ENCODE assay signal across 1 cellular context in the genomic region with DNA sequence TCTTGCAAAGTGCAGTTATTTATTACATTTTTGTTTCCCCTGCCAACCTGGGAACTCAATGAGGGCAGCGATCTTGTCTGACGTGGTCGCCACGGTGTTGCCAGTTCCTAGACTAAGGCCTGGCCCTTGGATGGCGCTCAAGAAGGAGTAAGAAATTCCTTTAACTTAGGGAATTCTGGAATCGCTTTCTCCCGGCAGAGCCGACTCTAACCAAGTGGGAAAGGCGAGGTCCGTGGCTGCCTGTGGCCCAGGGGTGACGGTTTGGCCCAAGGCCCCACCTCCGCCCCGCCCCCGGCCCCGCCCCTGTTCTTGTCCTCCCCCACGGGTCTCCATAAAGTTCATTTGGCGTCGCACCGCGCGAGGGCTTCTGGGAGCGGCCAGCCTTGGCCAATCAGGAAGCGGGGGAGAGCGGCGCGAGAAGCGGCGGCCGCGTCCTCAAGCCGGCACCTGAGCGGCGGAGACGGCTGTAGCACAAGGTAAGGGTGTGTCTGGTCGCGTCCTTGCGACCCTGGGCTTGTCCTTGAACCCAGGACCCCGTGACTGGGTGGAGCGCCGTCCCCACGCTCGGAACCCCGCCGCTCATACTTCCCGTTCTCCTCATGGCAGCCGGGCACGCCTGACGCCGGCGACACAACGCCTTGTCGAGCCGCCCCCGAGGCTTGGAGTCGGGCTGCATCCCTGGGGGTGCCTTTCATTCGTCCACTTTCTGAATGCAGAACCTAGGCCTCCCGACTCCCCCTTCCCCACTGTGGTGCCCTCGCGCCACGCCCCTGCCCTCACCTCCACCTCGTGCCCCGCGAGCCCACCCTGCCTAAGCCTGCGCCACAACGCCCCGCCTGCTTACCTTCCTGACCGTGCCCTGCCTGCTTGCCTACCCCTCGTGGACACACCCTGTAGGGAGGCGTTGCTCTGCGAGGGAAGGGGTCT.
TF ChIP-seq lines count a peak whose summit lies in the region.

A gene (plus strand): TSS at position 394 of the 927 bp plus-strand sequence. CDS start 18,119 bp downstream, outside the sequence.

TF ChIP-seq in K562, 482 proteins besides CTCF, POLR2A, EP300 and RAD21 (continued from another document and continues in another):
- TF ChIP-seq, protein P1, sequence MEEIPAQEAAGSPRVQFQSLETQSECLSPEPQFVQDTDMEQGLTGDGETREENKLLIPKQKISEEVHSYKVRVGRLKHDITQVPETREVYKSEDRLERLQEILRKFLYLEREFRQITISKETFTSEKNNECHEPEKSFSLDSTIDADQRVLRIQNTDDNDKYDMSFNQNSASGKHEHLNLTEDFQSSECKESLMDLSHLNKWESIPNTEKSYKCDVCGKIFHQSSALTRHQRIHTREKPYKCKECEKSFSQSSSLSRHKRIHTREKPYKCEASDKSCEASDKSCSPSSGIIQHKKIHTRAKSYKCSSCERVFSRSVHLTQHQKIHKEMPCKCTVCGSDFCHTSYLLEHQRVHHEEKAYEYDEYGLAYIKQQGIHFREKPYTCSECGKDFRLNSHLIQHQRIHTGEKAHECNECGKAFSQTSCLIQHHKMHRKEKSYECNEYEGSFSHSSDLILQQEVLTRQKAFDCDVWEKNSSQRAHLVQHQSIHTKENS (CRISPR knock-in tag; IDR thresholded peaks at IDR 0.05), result no peak
- TF ChIP-seq, protein P2, sequence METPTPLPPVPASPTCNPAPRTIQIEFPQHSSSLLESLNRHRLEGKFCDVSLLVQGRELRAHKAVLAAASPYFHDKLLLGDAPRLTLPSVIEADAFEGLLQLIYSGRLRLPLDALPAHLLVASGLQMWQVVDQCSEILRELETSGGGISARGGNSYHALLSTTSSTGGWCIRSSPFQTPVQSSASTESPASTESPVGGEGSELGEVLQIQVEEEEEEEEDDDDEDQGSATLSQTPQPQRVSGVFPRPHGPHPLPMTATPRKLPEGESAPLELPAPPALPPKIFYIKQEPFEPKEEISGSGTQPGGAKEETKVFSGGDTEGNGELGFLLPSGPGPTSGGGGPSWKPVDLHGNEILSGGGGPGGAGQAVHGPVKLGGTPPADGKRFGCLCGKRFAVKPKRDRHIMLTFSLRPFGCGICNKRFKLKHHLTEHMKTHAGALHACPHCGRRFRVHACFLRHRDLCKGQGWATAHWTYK (CRISPR knock-in tag; IDR thresholded peaks at IDR 0.05), result no peak
- TF ChIP-seq SRSF7 (optimal IDR thresholded peaks at IDR 0.05; ENCODE audit: low read depth, low read length), result no peak
- TF ChIP-seq ZFPM2 (CRISPR knock-in tag; IDR thresholded peaks at IDR 0.05), result no peak
- TF ChIP-seq ZC3H11A (IDR thresholded peaks at IDR 0.05; ENCODE audit: low read depth, low read length), result no peak
- TF ChIP-seq, protein P3, sequence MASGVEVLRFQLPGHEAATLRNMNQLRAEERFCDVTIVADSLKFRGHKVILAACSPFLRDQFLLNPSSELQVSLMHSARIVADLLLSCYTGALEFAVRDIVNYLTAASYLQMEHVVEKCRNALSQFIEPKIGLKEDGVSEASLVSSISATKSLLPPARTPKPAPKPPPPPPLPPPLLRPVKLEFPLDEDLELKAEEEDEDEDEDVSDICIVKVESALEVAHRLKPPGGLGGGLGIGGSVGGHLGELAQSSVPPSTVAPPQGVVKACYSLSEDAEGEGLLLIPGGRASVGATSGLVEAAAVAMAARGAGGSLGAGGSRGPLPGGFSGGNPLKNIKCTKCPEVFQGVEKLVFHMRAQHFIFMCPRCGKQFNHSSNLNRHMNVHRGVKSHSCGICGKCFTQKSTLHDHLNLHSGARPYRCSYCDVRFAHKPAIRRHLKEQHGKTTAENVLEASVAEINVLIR (CRISPR knock-in tag; IDR thresholded peaks at IDR 0.05), result no peak
- TF ChIP-seq, protein P4, sequence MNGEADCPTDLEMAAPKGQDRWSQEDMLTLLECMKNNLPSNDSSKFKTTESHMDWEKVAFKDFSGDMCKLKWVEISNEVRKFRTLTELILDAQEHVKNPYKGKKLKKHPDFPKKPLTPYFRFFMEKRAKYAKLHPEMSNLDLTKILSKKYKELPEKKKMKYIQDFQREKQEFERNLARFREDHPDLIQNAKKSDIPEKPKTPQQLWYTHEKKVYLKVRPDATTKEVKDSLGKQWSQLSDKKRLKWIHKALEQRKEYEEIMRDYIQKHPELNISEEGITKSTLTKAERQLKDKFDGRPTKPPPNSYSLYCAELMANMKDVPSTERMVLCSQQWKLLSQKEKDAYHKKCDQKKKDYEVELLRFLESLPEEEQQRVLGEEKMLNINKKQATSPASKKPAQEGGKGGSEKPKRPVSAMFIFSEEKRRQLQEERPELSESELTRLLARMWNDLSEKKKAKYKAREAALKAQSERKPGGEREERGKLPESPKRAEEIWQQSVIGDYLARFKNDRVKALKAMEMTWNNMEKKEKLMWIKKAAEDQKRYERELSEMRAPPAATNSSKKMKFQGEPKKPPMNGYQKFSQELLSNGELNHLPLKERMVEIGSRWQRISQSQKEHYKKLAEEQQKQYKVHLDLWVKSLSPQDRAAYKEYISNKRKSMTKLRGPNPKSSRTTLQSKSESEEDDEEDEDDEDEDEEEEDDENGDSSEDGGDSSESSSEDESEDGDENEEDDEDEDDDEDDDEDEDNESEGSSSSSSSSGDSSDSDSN (IDR thresholded peaks at IDR 0.05; ENCODE audit: borderline replicate concordance in 1 of 2, low read depth in 2 of 2, low read length in 2 of 2), result no peak
- TF ChIP-seq BRF1 (IDR thresholded peaks at IDR 0.05; ENCODE audit: borderline replicate concordance, extremely low read depth, insufficient read length), result no peak
- TF ChIP-seq ZEB2 (IDR thresholded peaks at IDR 0.05), result no peak
- TF ChIP-seq, protein P5, sequence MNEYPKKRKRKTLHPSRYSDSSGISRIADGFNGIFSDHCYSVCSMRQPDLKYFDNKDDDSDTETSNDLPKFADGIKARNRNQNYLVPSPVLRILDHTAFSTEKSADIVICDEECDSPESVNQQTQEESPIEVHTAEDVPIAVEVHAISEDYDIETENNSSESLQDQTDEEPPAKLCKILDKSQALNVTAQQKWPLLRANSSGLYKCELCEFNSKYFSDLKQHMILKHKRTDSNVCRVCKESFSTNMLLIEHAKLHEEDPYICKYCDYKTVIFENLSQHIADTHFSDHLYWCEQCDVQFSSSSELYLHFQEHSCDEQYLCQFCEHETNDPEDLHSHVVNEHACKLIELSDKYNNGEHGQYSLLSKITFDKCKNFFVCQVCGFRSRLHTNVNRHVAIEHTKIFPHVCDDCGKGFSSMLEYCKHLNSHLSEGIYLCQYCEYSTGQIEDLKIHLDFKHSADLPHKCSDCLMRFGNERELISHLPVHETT (CRISPR knock-in tag; conservative IDR thresholded peaks at IDR 0.05 in 1 of 2, IDR thresholded peaks at IDR 0.05 in 1 of 2), result peak in 1 of 2 experiments; percentile 86; a peak in 2 of 4 replicates
- no peak for TF ChIP-seq NELFE (IDR thresholded peaks at IDR 0.05; ENCODE audit: insufficient read depth, insufficient read length)
- no peak for TF ChIP-seq GATAD2A (IDR thresholded peaks at IDR 0.05)
- peak; percentile 35 for TF ChIP-seq BRD9 (IDR thresholded peaks at IDR 0.05; ENCODE audit: low read depth, partially characterized antibody)
- TF ChIP-seq PRPF4 (IDR thresholded peaks at IDR 0.05; ENCODE audit: insufficient read depth, low read depth, low read length, poor library complexity, severe bottlenecking), result no peak
- no peak for TF ChIP-seq KLF16 (IDR thresholded peaks at IDR 0.05)
- TF ChIP-seq CEBPB (tag; IDR thresholded peaks at IDR 0.05), result no peak
- no peak for TF ChIP-seq ESRRB (CRISPR knock-in tag; IDR thresholded peaks at IDR 0.05; ENCODE audit: borderline replicate concordance)
- TF ChIP-seq, protein P6, sequence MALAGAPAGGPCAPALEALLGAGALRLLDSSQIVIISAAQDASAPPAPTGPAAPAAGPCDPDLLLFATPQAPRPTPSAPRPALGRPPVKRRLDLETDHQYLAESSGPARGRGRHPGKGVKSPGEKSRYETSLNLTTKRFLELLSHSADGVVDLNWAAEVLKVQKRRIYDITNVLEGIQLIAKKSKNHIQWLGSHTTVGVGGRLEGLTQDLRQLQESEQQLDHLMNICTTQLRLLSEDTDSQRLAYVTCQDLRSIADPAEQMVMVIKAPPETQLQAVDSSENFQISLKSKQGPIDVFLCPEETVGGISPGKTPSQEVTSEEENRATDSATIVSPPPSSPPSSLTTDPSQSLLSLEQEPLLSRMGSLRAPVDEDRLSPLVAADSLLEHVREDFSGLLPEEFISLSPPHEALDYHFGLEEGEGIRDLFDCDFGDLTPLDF (CRISPR knock-in tag; IDR thresholded peaks at IDR 0.05), result no peak
- TF ChIP-seq RNF2 (IDR thresholded peaks at IDR 0.05), result no peak
- TF ChIP-seq, protein P7, sequence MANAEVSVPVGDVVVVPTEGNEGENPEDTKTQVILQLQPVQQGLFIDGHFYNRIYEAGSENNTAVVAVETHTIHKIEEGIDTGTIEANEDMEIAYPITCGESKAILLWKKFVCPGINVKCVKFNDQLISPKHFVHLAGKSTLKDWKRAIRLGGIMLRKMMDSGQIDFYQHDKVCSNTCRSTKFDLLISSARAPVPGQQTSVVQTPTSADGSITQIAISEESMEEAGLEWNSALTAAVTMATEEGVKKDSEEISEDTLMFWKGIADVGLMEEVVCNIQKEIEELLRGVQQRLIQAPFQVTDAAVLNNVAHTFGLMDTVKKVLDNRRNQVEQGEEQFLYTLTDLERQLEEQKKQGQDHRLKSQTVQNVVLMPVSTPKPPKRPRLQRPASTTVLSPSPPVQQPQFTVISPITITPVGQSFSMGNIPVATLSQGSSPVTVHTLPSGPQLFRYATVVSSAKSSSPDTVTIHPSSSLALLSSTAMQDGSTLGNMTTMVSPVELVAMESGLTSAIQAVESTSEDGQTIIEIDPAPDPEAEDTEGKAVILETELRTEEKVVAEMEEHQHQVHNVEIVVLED (CRISPR knock-in tag; IDR thresholded peaks at IDR 0.05), result peak; percentile 79
- TF ChIP-seq ZZZ3 (IDR thresholded peaks at IDR 0.05), result no peak
- peak; percentile 79 for TF ChIP-seq CREB1 (IDR thresholded peaks at IDR 0.05)
- TF ChIP-seq CREB1 (CRISPR knock-in tag; IDR thresholded peaks at IDR 0.05), result peak; percentile 77
- TF ChIP-seq, protein P8, sequence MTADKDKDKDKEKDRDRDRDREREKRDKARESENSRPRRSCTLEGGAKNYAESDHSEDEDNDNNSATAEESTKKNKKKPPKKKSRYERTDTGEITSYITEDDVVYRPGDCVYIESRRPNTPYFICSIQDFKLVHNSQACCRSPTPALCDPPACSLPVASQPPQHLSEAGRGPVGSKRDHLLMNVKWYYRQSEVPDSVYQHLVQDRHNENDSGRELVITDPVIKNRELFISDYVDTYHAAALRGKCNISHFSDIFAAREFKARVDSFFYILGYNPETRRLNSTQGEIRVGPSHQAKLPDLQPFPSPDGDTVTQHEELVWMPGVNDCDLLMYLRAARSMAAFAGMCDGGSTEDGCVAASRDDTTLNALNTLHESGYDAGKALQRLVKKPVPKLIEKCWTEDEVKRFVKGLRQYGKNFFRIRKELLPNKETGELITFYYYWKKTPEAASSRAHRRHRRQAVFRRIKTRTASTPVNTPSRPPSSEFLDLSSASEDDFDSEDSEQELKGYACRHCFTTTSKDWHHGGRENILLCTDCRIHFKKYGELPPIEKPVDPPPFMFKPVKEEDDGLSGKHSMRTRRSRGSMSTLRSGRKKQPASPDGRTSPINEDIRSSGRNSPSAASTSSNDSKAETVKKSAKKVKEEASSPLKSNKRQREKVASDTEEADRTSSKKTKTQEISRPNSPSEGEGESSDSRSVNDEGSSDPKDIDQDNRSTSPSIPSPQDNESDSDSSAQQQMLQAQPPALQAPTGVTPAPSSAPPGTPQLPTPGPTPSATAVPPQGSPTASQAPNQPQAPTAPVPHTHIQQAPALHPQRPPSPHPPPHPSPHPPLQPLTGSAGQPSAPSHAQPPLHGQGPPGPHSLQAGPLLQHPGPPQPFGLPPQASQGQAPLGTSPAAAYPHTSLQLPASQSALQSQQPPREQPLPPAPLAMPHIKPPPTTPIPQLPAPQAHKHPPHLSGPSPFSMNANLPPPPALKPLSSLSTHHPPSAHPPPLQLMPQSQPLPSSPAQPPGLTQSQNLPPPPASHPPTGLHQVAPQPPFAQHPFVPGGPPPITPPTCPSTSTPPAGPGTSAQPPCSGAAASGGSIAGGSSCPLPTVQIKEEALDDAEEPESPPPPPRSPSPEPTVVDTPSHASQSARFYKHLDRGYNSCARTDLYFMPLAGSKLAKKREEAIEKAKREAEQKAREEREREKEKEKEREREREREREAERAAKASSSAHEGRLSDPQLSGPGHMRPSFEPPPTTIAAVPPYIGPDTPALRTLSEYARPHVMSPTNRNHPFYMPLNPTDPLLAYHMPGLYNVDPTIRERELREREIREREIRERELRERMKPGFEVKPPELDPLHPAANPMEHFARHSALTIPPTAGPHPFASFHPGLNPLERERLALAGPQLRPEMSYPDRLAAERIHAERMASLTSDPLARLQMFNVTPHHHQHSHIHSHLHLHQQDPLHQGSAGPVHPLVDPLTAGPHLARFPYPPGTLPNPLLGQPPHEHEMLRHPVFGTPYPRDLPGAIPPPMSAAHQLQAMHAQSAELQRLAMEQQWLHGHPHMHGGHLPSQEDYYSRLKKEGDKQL (CRISPR knock-in tag; IDR thresholded peaks at IDR 0.05; ENCODE audit: borderline replicate concordance), result no peak
- no peak for TF ChIP-seq ZNF263 (CRISPR knock-in tag; IDR thresholded peaks at IDR 0.05; ENCODE audit: borderline replicate concordance)
- no peak for TF ChIP-seq ZNF436 (CRISPR knock-in tag; IDR thresholded peaks at IDR 0.05)
- 0 out of 2 replicates have a peak, but pooled peaks have one; percentile 28 for TF ChIP-seq BCOR (IDR thresholded peaks at IDR 0.05)
- peak; percentile 83 for TF ChIP-seq POLR2B (IDR thresholded peaks at IDR 0.05; ENCODE audit: low read depth, partially characterized antibody)
- no peak; the same call in 1 of the 2 replicates for TF ChIP-seq ZFX (CRISPR knock-in tag; IDR thresholded peaks at IDR 0.05)
- TF ChIP-seq, protein P9, sequence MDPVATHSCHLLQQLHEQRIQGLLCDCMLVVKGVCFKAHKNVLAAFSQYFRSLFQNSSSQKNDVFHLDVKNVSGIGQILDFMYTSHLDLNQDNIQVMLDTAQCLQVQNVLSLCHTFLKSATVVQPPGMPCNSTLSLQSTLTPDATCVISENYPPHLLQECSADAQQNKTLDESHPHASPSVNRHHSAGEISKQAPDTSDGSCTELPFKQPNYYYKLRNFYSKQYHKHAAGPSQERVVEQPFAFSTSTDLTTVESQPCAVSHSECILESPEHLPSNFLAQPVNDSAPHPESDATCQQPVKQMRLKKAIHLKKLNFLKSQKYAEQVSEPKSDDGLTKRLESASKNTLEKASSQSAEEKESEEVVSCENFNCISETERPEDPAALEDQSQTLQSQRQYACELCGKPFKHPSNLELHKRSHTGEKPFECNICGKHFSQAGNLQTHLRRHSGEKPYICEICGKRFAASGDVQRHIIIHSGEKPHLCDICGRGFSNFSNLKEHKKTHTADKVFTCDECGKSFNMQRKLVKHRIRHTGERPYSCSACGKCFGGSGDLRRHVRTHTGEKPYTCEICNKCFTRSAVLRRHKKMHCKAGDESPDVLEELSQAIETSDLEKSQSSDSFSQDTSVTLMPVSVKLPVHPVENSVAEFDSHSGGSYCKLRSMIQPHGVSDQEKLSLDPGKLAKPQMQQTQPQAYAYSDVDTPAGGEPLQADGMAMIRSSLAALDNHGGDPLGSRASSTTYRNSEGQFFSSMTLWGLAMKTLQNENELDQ (CRISPR knock-in tag; IDR thresholded peaks at IDR 0.05; ENCODE audit: borderline replicate concordance), result no peak
- TF ChIP-seq ILF3 (IDR thresholded peaks at IDR 0.05; ENCODE audit: borderline replicate concordance), result no peak
- TF ChIP-seq SMARCC2 (IDR thresholded peaks at IDR 0.05; ENCODE audit: low read depth), result no peak
- TF ChIP-seq ZNF76 (CRISPR knock-in tag; IDR thresholded peaks at IDR 0.05; ENCODE audit: borderline replicate concordance), result peak; percentile 72; the same call in 1 of the 2 replicates
- no peak for TF ChIP-seq TBL1XR1 (IDR thresholded peaks at IDR 0.05; ENCODE audit: low read length in 2 of 2)
- no peak for TF ChIP-seq ELF2 (CRISPR knock-in tag; IDR thresholded peaks at IDR 0.05)
